ENCODE assay signal across 8 cellular contexts in genomic region chr12:4274396-4274959, GRCh38. TPM values are rescaled to one million over a fixed set of nuclear protein-coding genes. Genes with fewer than 3 reads are reported as not detected.
DNase-seq lines count a peak whose midpoint lies in the region; ATAC-seq and TF ChIP-seq lines count a peak whose summit lies in the region.

No MANE protein-coding gene starts in this region.

- ATAC-seq in right lobe of liver: no peak
- ATAC-seq in HG03280 (IDR thresholded peaks at IDR 0.05; ENCODE audit: unreplicated experiment): no peak
- ATAC-seq in GM19035 (IDR thresholded peaks at IDR 0.05; ENCODE audit: unreplicated experiment): no peak
- no peak for ATAC-seq in HG02970 (IDR thresholded peaks at IDR 0.05; ENCODE audit: low FRiP score, unreplicated experiment)

- peaks cover 47% of the 10 kb centered on the region for H3K36me3 Mint-ChIP-seq in brain

- H3K27ac ChIP-seq in KMS-11 (peak overlapping the region; percentile 96), right lobe of liver (peak overlapping the region in 2 of 3 donors; percentile 43 to 65), testis (peak overlapping the region; percentile 89 to 92)

- peak overlapping the region; percentile 91 to 98 (median 97) for H3K27ac Mint-ChIP-seq in brain

- H3K9ac ChIP-seq in KMS-11: peak overlapping the region; percentile 99

- 5% methylated on average over 16 of the region's 39 CpGs for WGBS in right lobe of liver (ENCODE audit: insufficient coverage, low coverage, low lambda C conversion rate, missing lambda C conversion rate)
- WGBS in testis, 2 donors: 0 to 1% methylated on average over 25 to 39 of the region's 39 CpGs

- TF ChIP-seq CTCF in AG10803 (conservative IDR thresholded peaks at IDR 0.05; ENCODE audit: low read length) (no peak), KMS-11 (conservative IDR thresholded peaks at IDR 0.05; ENCODE audit: low read depth, low read length) (no peak), brain (conservative IDR thresholded peaks at IDR 0.05) (no peak), right lobe of liver (IDR thresholded peaks at IDR 0.05) (no peak), testis (IDR thresholded peaks at IDR 0.05) (no peak)

- intact Hi-C loops in right lobe of liver (cut with DNase I) (loop anchor here in 1 of 2 donors (10.0 kb wide), 3 partner anchors 160 to 980 kb away; no protein-coding TSS in a partner anchor), testis (cut with DNase I; ENCODE audit: low total_unique reads) (loop anchor here (10.0 kb wide), 1 partner anchor 240 kb away; no protein-coding TSS in a partner anchor)

- H3K9me3 Mint-ChIP-seq in brain: peaks cover 0 to 3% (median 0%) of the 10 kb centered on the region in 5 experiments

- no peak for TF ChIP-seq POLR2A in right lobe of liver (IDR thresholded peaks at IDR 0.05)
- TF ChIP-seq POLR2A in testis (IDR thresholded peaks at IDR 0.05): no peak

- H3K79me2 ChIP-seq in KMS-11 (ENCODE audit: insufficient read depth, low read depth): peaks cover 57% of the 10 kb centered on the region

- peaks cover 23% of the 10 kb centered on the region; the same call in 1 of the 2 replicates for H3K36me3 ChIP-seq in KMS-11 (ENCODE audit: insufficient read depth)
- H3K36me3 ChIP-seq in right lobe of liver: no peaks in the 10 kb centered on the region
- no peaks in the 10 kb centered on the region for H3K36me3 ChIP-seq in testis (ENCODE audit: low read depth, missing control alignments)

- H3K4me3 ChIP-seq in AG10803 (ENCODE audit: low read length): peak overlapping the region; percentile 48
- no peak overlapping the region for H3K4me3 ChIP-seq in KMS-11 (IDR thresholded peaks at IDR 0.05; ENCODE audit: insufficient read depth, low read depth, low read length)
- peak overlapping the region; percentile 32 to 48 (median 40) for H3K4me3 ChIP-seq in right lobe of liver
- H3K4me3 ChIP-seq in testis: peak overlapping the region; percentile 69 to 85

- no peaks in the 10 kb centered on the region for H3K9me3 ChIP-seq in right lobe of liver
- no peaks in the 10 kb centered on the region for H3K9me3 ChIP-seq in testis

- DNase-seq in AG10803 (ENCODE audit: low read depth) (no peak), right lobe of liver (no peak), testis (no peak)

- H3K27me3 ChIP-seq in KMS-11 (ENCODE audit: insufficient read depth, low read depth) (0 out of 2 replicates have a peak, but pooled peaks cover 2% of the 10 kb centered on the region), right lobe of liver (peaks cover 0 to 41% of the 10 kb centered on the region in 2 donors), testis (no peaks in the 10 kb centered on the region)

- H3K4me2 ChIP-seq in KMS-11: peak overlapping the region; percentile 88

- H3K4me1 ChIP-seq in KMS-11 (ENCODE audit: low read depth, poor library complexity, severe bottlenecking) (peaks cover 34% of the 10 kb centered on the region), right lobe of liver (peaks cover 0 to 40% (median 0%) of the 10 kb centered on the region in 4 donors), testis (peaks cover 32% of the 10 kb centered on the region)

- peak overlapping the region; percentile 98 to 99 (median 98) for H3K4me3 Mint-ChIP-seq in brain

- peaks cover 24% of the 10 kb centered on the region for H4K20me1 ChIP-seq in KMS-11 (ENCODE audit: insufficient read depth)

- no peak overlapping the region for H2AFZ ChIP-seq in KMS-11 (ENCODE audit: low read depth)

- H3K4me1 Mint-ChIP-seq in brain: peaks cover 62% of the 10 kb centered on the region

- H3K27me3 Mint-ChIP-seq in brain: peaks cover 34% of the 10 kb centered on the region

RNA-seq across cellular contexts. Expression of gene CCND2, which starts 0.9 kb away (rescaled TPM):
- polyA plus RNA-seq in brain (ENCODE audit: insufficient read depth, low read depth, low replicate concordance) (3.1 TPM), testis (ENCODE audit: insufficient read depth, low read depth, low replicate concordance) (7.9 TPM)
- total RNA-seq in right lobe of liver (1 to 10 TPM; 1.1 to 6.2 (median 1.5) TPM), testis (10 to 100 TPM; 19.9 to 21.3 TPM)

RNA-seq across cellular contexts. Expression of gene TIGAR, which starts 46.5 kb away (rescaled TPM):
- polyA plus RNA-seq in brain (ENCODE audit: insufficient read depth, low read depth, low replicate concordance) (4.4 TPM), testis (ENCODE audit: insufficient read depth, low read depth, low replicate concordance) (14.2 TPM)
- total RNA-seq in right lobe of liver (1 to 10 TPM; 4.0 to 9.1 (median 5.1) TPM), testis (10 to 100 TPM in 1 of 2 donors, 1 to 10 TPM in 1; 5.1 to 14.6 TPM)
